Comparison of ENCODE assay signal across 8 cellular contexts in genomic region chr20:39050555-39050902, GRCh38.
DNase-seq lines count a peak whose midpoint lies in the region; ATAC-seq and TF ChIP-seq lines count a peak whose summit lies in the region.

No MANE protein-coding gene starts in this region.

- no peaks in the 10 kb centered on the region for H3F3A ChIP-seq in GM23338 (replicated peaks; ENCODE audit: low read depth)

- peaks cover 14% of the 10 kb centered on the region for H3K27me3 Mint-ChIP-seq in GM23338 (ENCODE audit: insufficient read depth, low read depth, poor library complexity)

- H3K27me3 ChIP-seq in GM23338 (ENCODE audit: insufficient read depth): peaks cover 10% of the 10 kb centered on the region

- ATAC-seq in GM23338 (peak; percentile 3; the same call in 1 of the 3 replicates), GM18502 (IDR thresholded peaks at IDR 0.05; ENCODE audit: poor library complexity, unreplicated experiment) (no peak)

- peak overlapping the region; percentile 89 for H3K4me2 ChIP-seq in GM23338

- H3K27ac Mint-ChIP-seq in GM23338: no peak overlapping the region

- no peaks in the 10 kb centered on the region for H3K9me3 Mint-ChIP-seq in GM23338

- peak overlapping the region; percentile 77 for H3K4me3 Mint-ChIP-seq in GM23338

- 0 out of 3 replicates have a peak, but pooled peaks cover 3% of the 10 kb centered on the region for H3K4me1 Mint-ChIP-seq in GM23338

- no peaks in the 10 kb centered on the region for H3K9me3 ChIP-seq in SK-N-MC (ENCODE audit: low read depth, low read length)

- H3K4me3 ChIP-seq in GM23338 (peak overlapping the region; percentile 77), SK-N-MC (peak overlapping the region; percentile 88), fibroblast of pulmonary artery (replicated peaks; ENCODE audit: low read depth, low read length) (peak overlapping the region; percentile 71), skeletal muscle cell (ENCODE audit: low read depth, low read length) (peak overlapping the region; percentile 65)

- no peaks in the 10 kb centered on the region for H3K36me3 Mint-ChIP-seq in GM23338 (ENCODE audit: low read depth)

- DNase-seq in GM23338 (ENCODE audit: low spot score): no peak
- DNase-seq in SK-N-MC (ENCODE audit: low read depth, low spot score): no peak
- no peak for DNase-seq in fibroblast of pulmonary artery (ENCODE audit: low read depth)
- DNase-seq in skeletal muscle cell (ENCODE audit: low read depth): no peak
- no peak for DNase-seq in stimulated activated CD4-positive, alpha-beta T cell treated with anti-CD3 and anti-CD28 coated beads, Interleukin-2, amount 100 ng/mL, for 24 hours
- no peak for DNase-seq in NK-92 treated with Interleukin-12 subunit alpha and Interleukin-12 subunit beta, amount 100 ng/mL, for 24 hours (lab: John Stamatoyannopoulos, UW)
- no peak for DNase-seq in NCI-H146 (lab: John Stamatoyannopoulos, UW)

- H3K9ac ChIP-seq in SK-N-MC (ENCODE audit: insufficient read length): peak overlapping the region; percentile 45

- H4K20me1 ChIP-seq in GM23338 (replicated peaks; ENCODE audit: insufficient read depth): no peaks in the 10 kb centered on the region

- no peaks in the 10 kb centered on the region for H3K79me2 ChIP-seq in GM23338 (replicated peaks; ENCODE audit: insufficient read depth)

- peak overlapping the region; percentile 99; the same call in 1 of the 2 replicates for H2AFZ ChIP-seq in GM23338

- H3K4me1 ChIP-seq in GM23338 (ENCODE audit: insufficient read depth): peaks cover 10% of the 10 kb centered on the region; the same call in 1 of the 2 replicates

- TF ChIP-seq CTCF in GM23338 (conservative IDR thresholded peaks at IDR 0.05; ENCODE audit: low read depth in 2 of 2) (no peak), fibroblast of pulmonary artery (IDR thresholded peaks at IDR 0.05; ENCODE audit: low read length, missing control alignments) (no peak)

- no peaks in the 10 kb centered on the region for H3K36me3 ChIP-seq in GM23338 (ENCODE audit: insufficient read depth)
- no peaks in the 10 kb centered on the region for H3K36me3 ChIP-seq in SK-N-MC (ENCODE audit: insufficient read depth, low read length)

- no peaks in the 10 kb centered on the region for H3K9me2 ChIP-seq in GM23338 (ENCODE audit: insufficient read depth)

- no peak overlapping the region for H3K27ac ChIP-seq in GM23338 (ENCODE audit: low read depth)
- no peak overlapping the region for H3K27ac ChIP-seq in SK-N-MC

TF ChIP-seq in GM23338, 12 proteins besides CTCF, POLR2A, EP300 and RAD21:
- no peak for TF ChIP-seq JUNB (IDR thresholded peaks at IDR 0.05; ENCODE audit: unreplicated experiment)
TF ChIP-seq in GM23338: peak in this region for 0.
